In genomic region chr3:156604064-156604641, GRCh38 we compare ENCODE assay signal across 31 cellular contexts.
"Had no signal": no experiment of that assay in that cellular context is flagged by ENCODE, and none has a peak within 500 bp of the region (broad histone marks: within the 10 kb centered on the region; RNA-seq: fewer than 3 reads in every experiment).

No MANE protein-coding gene starts in this region.

- H3K36me3 Mint-ChIP-seq: activated CD4-positive, alpha-beta memory T cell treated with anti-CD3 and anti-CD28 coated beads for 36 hours; activated naive CD4-positive, alpha-beta T cell treated with anti-CD3 and anti-CD28 coated beads, Interleukin-2, amount 50 U/mL, for 72 hours had no signal

- H3K27ac Mint-ChIP-seq: activated B cell treated with CpG ODN at 0.5 μM for 24 hours; activated CD4-positive, alpha-beta memory T cell treated with anti-CD3 and anti-CD28 coated beads for 36 hours; activated naive CD4-positive, alpha-beta T cell treated with anti-CD3 and anti-CD28 coated beads for 36 hours; activated naive CD4-positive, alpha-beta T cell treated with anti-CD3 and anti-CD28 coated beads, Interleukin-2, amount 50 U/mL, for 72 hours; activated T-helper 1 cell treated with anti-CD3 and anti-CD28 coated beads, Interleukin-12 subunit alpha, Interleukin-12 subunit beta, Interleukin-2, Interleukin-4 antibody, amounts not matched to agents 30 ng/mL and 10 ng/mL and 1 ng/mL, durations not matched to agents 14 hours and 24 hours and 36 hours had no signal

- DNase-seq: activated B cell treated with CpG ODN at 0.5 μM for 24 hours; activated CD4-positive, alpha-beta memory T cell treated with anti-CD3 and anti-CD28 coated beads for 36 hours; activated CD4-positive, alpha-beta T cell treated with anti-CD3 and anti-CD28 coated beads for 4 hours; activated CD4-positive, alpha-beta T cell treated with anti-CD3 and anti-CD28 coated beads, Interleukin-2, amount 50 U/mL, for 1 hour; activated CD4-positive, CD25-positive, alpha-beta regulatory T cell treated with anti-CD3 and anti-CD28 coated beads, Interleukin-2, amount 50 U/mL, for 72 hours; activated CD8-positive, alpha-beta memory T cell treated with anti-CD3 and anti-CD28 coated beads, Interleukin-2, amount 50 U/mL, for 4 hours; activated gamma-delta T cell treated with Interleukin-2 at 50 U/mL for 16 hours; activated naive CD4-positive, alpha-beta T cell treated with anti-CD3 and anti-CD28 coated beads for 36 hours; activated T-cell treated with anti-CD3 and anti-CD28 coated beads for 4 hours; activated T-cell treated with anti-CD3 and anti-CD28 coated beads, Interleukin-2, amount 50 U/mL, for 4 hours; anterior cingulate cortex; brain microvascular endothelial cell; NCI-H1105; NCI-H1417 treated with DMSO at 0.1 percent for 48 hours; NCI-H187 treated with DMSO at 0.1 percent for 48 hours; NCI-H2081; NCI-H2171 treated with DMSO at 0.1 percent for 48 hours; NCI-H226; NCI-H446 treated with DMSO at 0.1 percent for 48 hours; NCI-H524; PC-3; Peyer's patch; RPMI8226; SW 1271; T-helper 1 cell; T-helper 2 cell; T-helper 9 cell had no signal

- H3K4me3 ChIP-seq: Peyer's patch had no signal

- H3K36me3 ChIP-seq: brain microvascular endothelial cell, Peyer's patch had no signal

- H3K9me3 Mint-ChIP-seq: activated B cell treated with CpG ODN at 0.5 μM for 24 hours; activated CD4-positive, alpha-beta memory T cell treated with anti-CD3 and anti-CD28 coated beads for 36 hours; activated naive CD4-positive, alpha-beta T cell treated with anti-CD3 and anti-CD28 coated beads for 36 hours; activated naive CD4-positive, alpha-beta T cell treated with anti-CD3 and anti-CD28 coated beads, Interleukin-2, amount 50 U/mL, for 72 hours; activated T-cell treated with anti-CD3 and anti-CD28 coated beads, Interleukin-2, amount 50 U/mL, for 4 hours; activated T-helper 1 cell treated with anti-CD3 and anti-CD28 coated beads, Interleukin-12 subunit alpha, Interleukin-12 subunit beta, Interleukin-2, Interleukin-4 antibody, amounts not matched to agents 30 ng/mL and 10 ng/mL and 1 ng/mL, durations not matched to agents 14 hours and 24 hours and 36 hours; central memory CD8-positive, alpha-beta T cell had no signal

- H3K4me1 ChIP-seq: Peyer's patch had no signal

- ATAC-seq: activated naive CD4-positive, alpha-beta T cell treated with anti-CD3 and anti-CD28 coated beads, Interleukin-2, amount 50 U/mL, for 72 hours; activated T-cell treated with anti-CD3 and anti-CD28 coated beads, Interleukin-2, amount 50 U/mL, for 4 hours; PC-3 had no signal

- H3K4me3 Mint-ChIP-seq: activated B cell treated with CpG ODN at 0.5 μM for 24 hours; activated CD4-positive, alpha-beta memory T cell treated with anti-CD3 and anti-CD28 coated beads for 36 hours; activated naive CD4-positive, alpha-beta T cell treated with anti-CD3 and anti-CD28 coated beads for 36 hours; activated T-cell treated with anti-CD3 and anti-CD28 coated beads, Interleukin-2, amount 50 U/mL, for 4 hours; activated T-helper 1 cell treated with anti-CD3 and anti-CD28 coated beads, Interleukin-12 subunit alpha, Interleukin-12 subunit beta, Interleukin-2, Interleukin-4 antibody, amounts not matched to agents 30 ng/mL and 10 ng/mL and 1 ng/mL, durations not matched to agents 14 hours and 24 hours and 36 hours; central memory CD8-positive, alpha-beta T cell had no signal

- H3K4me1 Mint-ChIP-seq: central memory CD8-positive, alpha-beta T cell had no signal

- H3K9me3 ChIP-seq: Peyer's patch had no signal

- H3K27me3 ChIP-seq: brain microvascular endothelial cell, Peyer's patch had no signal

- H3K27ac ChIP-seq: brain microvascular endothelial cell, VCaP had no signal
